In the genomic region with DNA sequence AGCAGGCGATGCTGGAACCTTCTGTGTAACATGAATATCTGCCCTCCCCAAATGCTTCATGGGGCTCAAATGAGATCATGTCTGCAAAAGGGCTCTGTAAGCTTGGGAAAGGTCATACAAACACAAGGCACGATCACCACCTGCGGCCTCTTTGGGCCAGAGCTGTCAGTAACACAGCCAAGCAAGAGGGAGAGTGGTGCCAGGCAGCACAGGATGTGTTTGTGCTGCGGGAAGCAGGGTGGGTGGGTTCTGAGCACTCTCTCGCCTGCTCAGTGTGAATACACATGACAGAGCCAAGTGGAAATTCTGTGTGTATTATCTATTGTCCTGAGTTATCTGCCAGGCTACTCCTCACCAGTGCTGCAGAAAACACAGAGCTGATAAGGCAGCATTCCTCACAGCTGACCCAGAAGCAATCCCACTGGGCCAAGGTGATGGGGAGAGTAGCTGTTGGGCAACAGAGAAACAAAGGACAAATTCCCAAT, we compare ENCODE assay signal across 14 cellular contexts.
DNase-seq lines count a peak whose midpoint lies in the region; ATAC-seq and TF ChIP-seq lines count a peak whose summit lies in the region.
"Had no signal": no experiment of that assay in that cellular context is flagged by ENCODE, and none has a peak within 500 bp of the region (broad histone marks: within the 10 kb centered on the region; RNA-seq: fewer than 3 reads in every experiment).

No MANE protein-coding gene starts in this region.

- no peaks in the 10 kb centered on the region for H3K79me1 ChIP-seq in H9 (ENCODE audit: insufficient read depth, low read depth, low read length, poor library complexity, severe bottlenecking)

- H3K9me2 ChIP-seq in GM23248 (ENCODE audit: insufficient read depth) = no peaks in the 10 kb centered on the region

- H3K36me3 Mint-ChIP-seq in H9 (ENCODE audit: insufficient read depth in 1 of 3, low read depth in 3 of 3) = peaks cover 3 to 9% (median 4%) of the 10 kb centered on the region in 3 experiments; a peak in 5 of 7 replicates
- no peaks in the 10 kb centered on the region for H3K36me3 Mint-ChIP-seq in naive thymus-derived CD4-positive, alpha-beta T cell
- H3K36me3 Mint-ChIP-seq: T-cell had no signal

- H3K79me2 ChIP-seq in GM23248 (ENCODE audit: insufficient read depth) (no peaks in the 10 kb centered on the region), H9 (ENCODE audit: insufficient read depth, low read length) (no peaks in the 10 kb centered on the region)

- H4K8ac ChIP-seq in H9 (replicated peaks; ENCODE audit: insufficient read length, low read depth, low read length) = no peak overlapping the region

- no peak overlapping the region for H3K23ac ChIP-seq in H9 (ENCODE audit: insufficient read length, low read depth, low read length)

- no peak overlapping the region for H2BK120ac ChIP-seq in H9 (ENCODE audit: low read depth, low read length, poor library complexity, severe bottlenecking)

- H3K56ac ChIP-seq in H9 (ENCODE audit: insufficient read length, low read depth, low read length) = no peak overlapping the region

- H4K5ac ChIP-seq in H9 (ENCODE audit: insufficient read length, low read depth, low read length) = no peak overlapping the region

- peak; percentile 48 for DNase-seq in GM23248
- peak; percentile 49 to 94 for DNase-seq in cardiac fibroblast (ENCODE audit: low read depth in 2 of 2)
- DNase-seq in right atrium auricular region (ENCODE audit: low spot score) = peak; percentile 89
- DNase-seq in posterior vena cava (ENCODE audit: low spot score) = peak; percentile 85
- no peak for DNase-seq in H9
- no peak for DNase-seq in naive thymus-derived CD4-positive, alpha-beta T cell
- no peak for DNase-seq in SIG-M5 (lab: John Stamatoyannopoulos, UW)
- DNase-seq: activated CD4-positive, alpha-beta T cell treated with anti-CD3 and anti-CD28 coated beads for 48 hours; DND-41; NCI-H146; stimulated activated CD4-positive, alpha-beta T cell treated with anti-CD3 and anti-CD28 coated beads, Interleukin-4, amount 100 ng/mL, for 1 hour; stimulated activated naive CD8-positive, alpha-beta T cell treated with anti-CD3 and anti-CD28 coated beads, Interleukin-15, amount 100 ng/mL, for 72 hours; T-cell had no signal

- H2AFZ ChIP-seq in GM23248 = no peak overlapping the region
- no peak overlapping the region for H2AFZ ChIP-seq in H9 (ENCODE audit: low read length)

- CTCF ChIA-PET in naive thymus-derived CD4-positive, alpha-beta T cell (lab: Charles Lee) = no interaction called here

- H2BK5ac ChIP-seq in H9 (ENCODE audit: insufficient read length, low read length) = no peak overlapping the region

- intact Hi-C loops in posterior vena cava (cut with DNase I) = no loop called here
- intact Hi-C loops in naive thymus-derived CD4-positive, alpha-beta T cell (cut with micrococcal nuclease) = no loop called here

- H3K4ac ChIP-seq in H9 (ENCODE audit: low read depth, low read length) = no peak overlapping the region

- H2BK12ac ChIP-seq in H9 (ENCODE audit: insufficient read length, low read depth, low read length) = no peak overlapping the region

- peaks cover 13 to 15% of the 10 kb centered on the region in 2 experiments for H3K4me1 Mint-ChIP-seq in H9
- no peaks in the 10 kb centered on the region for H3K4me1 Mint-ChIP-seq in naive thymus-derived CD4-positive, alpha-beta T cell
- H3K4me1 Mint-ChIP-seq: stimulated activated naive CD8-positive, alpha-beta T cell treated with anti-CD3 and anti-CD28 coated beads, Interleukin-15, amount 100 ng/mL, for 72 hours; T-cell had no signal

- H3K18ac ChIP-seq in H9 (ENCODE audit: insufficient read length, low read depth, low read length) = no peak overlapping the region

- no peaks in the 10 kb centered on the region for H3K27me3 ChIP-seq in GM23248 (replicated peaks; ENCODE audit: insufficient read depth)
- H3K27me3 ChIP-seq in right atrium auricular region = no peaks in the 10 kb centered on the region
- H3K27me3 ChIP-seq in H9 (ENCODE audit: insufficient read depth, low read length) = no peaks in the 10 kb centered on the region
- H3K27me3 ChIP-seq in naive thymus-derived CD4-positive, alpha-beta T cell (ENCODE audit: control insufficient read depth in 2 of 2, insufficient read depth in 2 of 2, low read length in 2 of 2) = no peaks in the 10 kb centered on the region

- no peaks in the 10 kb centered on the region for H4K20me1 ChIP-seq in GM23248 (ENCODE audit: insufficient read depth)
- H4K20me1 ChIP-seq in H9 (ENCODE audit: control insufficient read depth, insufficient read depth, insufficient read length) = no peaks in the 10 kb centered on the region

- H3K36me3 ChIP-seq in GM23248 (ENCODE audit: low read depth) = no peaks in the 10 kb centered on the region
- no peaks in the 10 kb centered on the region for H3K36me3 ChIP-seq in right atrium auricular region
- H3K36me3 ChIP-seq in naive thymus-derived CD4-positive, alpha-beta T cell (ENCODE audit: control insufficient read depth in 2 of 3, insufficient read depth in 3 of 3, low read length in 3 of 3) = no peaks in the 10 kb centered on the region

- H3K27ac ChIP-seq in GM23248 (no peak overlapping the region), right atrium auricular region (peak overlapping the region; percentile 82 to 96), H9 (ENCODE audit: insufficient read length, low read depth, low read length) (no peak overlapping the region)
- H3K27ac ChIP-seq in naive thymus-derived CD4-positive, alpha-beta T cell (ENCODE audit: low read depth, low read length) = no peak overlapping the region

- no peak overlapping the region; a peak in 1 of 7 replicates for H3K27ac Mint-ChIP-seq in H9
- no peak overlapping the region for H3K27ac Mint-ChIP-seq in naive thymus-derived CD4-positive, alpha-beta T cell
- H3K27ac Mint-ChIP-seq: T-cell had no signal

- in situ Hi-C loops in GM23248 (cut with MboI) = no loop called here

- H2AK5ac ChIP-seq in H9 (ENCODE audit: insufficient read length, low read length) = no peak overlapping the region

- H3K9me3 Mint-ChIP-seq in H9 = peaks cover 0 to 3% of the 10 kb centered on the region in 2 experiments; a peak in 2 of 5 replicates
- peaks cover 0 to 2% (median 0%) of the 10 kb centered on the region in 11 donors for H3K9me3 Mint-ChIP-seq in naive thymus-derived CD4-positive, alpha-beta T cell
- H3K9me3 Mint-ChIP-seq: stimulated activated naive CD8-positive, alpha-beta T cell treated with anti-CD3 and anti-CD28 coated beads, Interleukin-15, amount 100 ng/mL, for 72 hours; T-cell had no signal

- no peak overlapping the region for H3K4me3 ChIP-seq in GM23248
- no peak overlapping the region for H3K4me3 ChIP-seq in cardiac fibroblast (replicated peaks in 1 of 2; ENCODE audit: low read depth in 2 of 2, low read length in 2 of 2)
- H3K4me3 ChIP-seq in right atrium auricular region = no peak overlapping the region
- no peak overlapping the region for H3K4me3 ChIP-seq in naive thymus-derived CD4-positive, alpha-beta T cell (ENCODE audit: low read length)

- H3K14ac ChIP-seq in H9 (ENCODE audit: insufficient read depth, low read length) = no peak overlapping the region

- no peak overlapping the region for H3K4me3 Mint-ChIP-seq in H9
- H3K4me3 Mint-ChIP-seq in naive thymus-derived CD4-positive, alpha-beta T cell = no peak overlapping the region
- H3K4me3 Mint-ChIP-seq: stimulated activated naive CD8-positive, alpha-beta T cell treated with anti-CD3 and anti-CD28 coated beads, Interleukin-15, amount 100 ng/mL, for 72 hours; T-cell had no signal

- no peak overlapping the region for H3T11ph ChIP-seq in H9 (ENCODE audit: low read length)

- H2BK15ac ChIP-seq in H9 (ENCODE audit: low read depth, low read length) = no peak overlapping the region

- no peak for TF ChIP-seq CTCF in cardiac fibroblast (IDR thresholded peaks at IDR 0.05; ENCODE audit: low read depth, low read length)
- no peak for TF ChIP-seq CTCF in right atrium auricular region (IDR thresholded peaks at IDR 0.05)
- TF ChIP-seq CTCF in H9 (conservative IDR thresholded peaks at IDR 0.05) = no peak

- WGBS in GM23248 (ENCODE audit: low coverage in 1 of 2, low lambda C conversion rate in 2 of 2, missing lambda C conversion rate in 2 of 2), 2 experiments = 49 to 56% methylated on average over 5 of the region's 5 CpGs
- no CpG with 5 or more reads among the region's 5 CpGs for WGBS in H9 (ENCODE audit: extremely low coverage, insufficient read length, low lambda C conversion rate)

- no peak for ATAC-seq in HG03460 (IDR thresholded peaks at IDR 0.05; ENCODE audit: unreplicated experiment)
- no peak for ATAC-seq in naive thymus-derived CD4-positive, alpha-beta T cell
- ATAC-seq: stimulated activated naive CD8-positive, alpha-beta T cell treated with anti-CD3 and anti-CD28 coated beads, Interleukin-15, amount 100 ng/mL, for 72 hours had no signal

- POLR2A ChIA-PET in naive thymus-derived CD4-positive, alpha-beta T cell (lab: Charles Lee) = no interaction called here

- H4K91ac ChIP-seq in H9 (ENCODE audit: insufficient read length, low read depth, low read length) = no peak overlapping the region

- H3K4me2 ChIP-seq in GM23248 (ENCODE audit: unreplicated experiment) = no peak overlapping the region
- no peak overlapping the region for H3K4me2 ChIP-seq in H9 (ENCODE audit: insufficient read depth, insufficient read length, low read length)

- H3K23me2 ChIP-seq in H9 (ENCODE audit: insufficient read length, low read depth, low read length, poor library complexity, severe bottlenecking) = no peaks in the 10 kb centered on the region

- H3K4me1 ChIP-seq in GM23248 (ENCODE audit: insufficient read depth) (peaks cover 15% of the 10 kb centered on the region), right atrium auricular region (peaks cover 0 to 88% of the 10 kb centered on the region in 2 donors), H9 (ENCODE audit: insufficient read depth, low read length) (peaks cover 3% of the 10 kb centered on the region; the same call in 1 of the 2 replicates)
- no peaks in the 10 kb centered on the region for H3K4me1 ChIP-seq in naive thymus-derived CD4-positive, alpha-beta T cell (ENCODE audit: control insufficient read depth in 2 of 2, insufficient read depth in 2 of 2, low read length in 2 of 2)

- H3K9me3 ChIP-seq in GM23248 (ENCODE audit: low read depth) = no peaks in the 10 kb centered on the region
- no peaks in the 10 kb centered on the region for H3K9me3 ChIP-seq in right atrium auricular region
- no peaks in the 10 kb centered on the region for H3K9me3 ChIP-seq in H9 (ENCODE audit: control insufficient read depth, low read depth, low read length)
- no peaks in the 10 kb centered on the region for H3K9me3 ChIP-seq in naive thymus-derived CD4-positive, alpha-beta T cell (ENCODE audit: control insufficient read depth in 2 of 3, low read length in 3 of 3)

- H3K27me3 Mint-ChIP-seq in H9 (ENCODE audit: low read depth) = no peaks in the 10 kb centered on the region
- peaks cover 0 to 7% (median 4%) of the 10 kb centered on the region in 5 donors for H3K27me3 Mint-ChIP-seq in naive thymus-derived CD4-positive, alpha-beta T cell
- H3K27me3 Mint-ChIP-seq: stimulated activated naive CD8-positive, alpha-beta T cell treated with anti-CD3 and anti-CD28 coated beads, Interleukin-15, amount 100 ng/mL, for 72 hours had no signal

- H2BK20ac ChIP-seq in H9 (ENCODE audit: low read depth, low read length, poor library complexity, severe bottlenecking) = no peak overlapping the region

- 0 out of 2 replicates have a peak, but pooled peaks cover 3% of the 10 kb centered on the region for H3F3A ChIP-seq in GM23248 (ENCODE audit: insufficient read depth)

- H3K9ac ChIP-seq in GM23248 (no peak overlapping the region), H9 (ENCODE audit: extremely low read depth, insufficient read length, low read length) (no peak overlapping the region)

Comparison
In these comparisons a context has a peak if more than half of its experiments do, and no peak if none do; other contexts are left out.
1. DNase-seq: peak in GM23248 (single experiment), cardiac fibroblast (2 of 2), right atrium auricular region (single experiment) and posterior vena cava (single experiment); none in H9 (single experiment), naive thymus-derived CD4-positive, alpha-beta T cell (0 of 9) and SIG-M5 (single experiment).
2. H3K27ac ChIP-seq: peak in right atrium auricular region (2 of 2); none in GM23248 (single experiment), H9 (single experiment) and naive thymus-derived CD4-positive, alpha-beta T cell (single experiment).